Comparison of ENCODE assay signal across 1 cellular context in genomic region chr10:87976101-87976743, GRCh38.
TF ChIP-seq lines count a peak whose summit lies in the region.

No MANE protein-coding gene starts in this region.

TF ChIP-seq in IMR-90, 13 proteins besides CTCF, POLR2A, EP300 and RAD21 (continued from another document):
- peak; percentile 59; the same call in 1 of the 2 replicates for TF ChIP-seq FOS (IDR thresholded peaks at IDR 0.05; ENCODE audit: low read depth, low read length)
- TF ChIP-seq CEBPB (IDR thresholded peaks at IDR 0.05; ENCODE audit: low read depth, low read length), result 0 out of 2 replicates have a peak, but pooled peaks have one; percentile 22
- TF ChIP-seq, protein P1, sequence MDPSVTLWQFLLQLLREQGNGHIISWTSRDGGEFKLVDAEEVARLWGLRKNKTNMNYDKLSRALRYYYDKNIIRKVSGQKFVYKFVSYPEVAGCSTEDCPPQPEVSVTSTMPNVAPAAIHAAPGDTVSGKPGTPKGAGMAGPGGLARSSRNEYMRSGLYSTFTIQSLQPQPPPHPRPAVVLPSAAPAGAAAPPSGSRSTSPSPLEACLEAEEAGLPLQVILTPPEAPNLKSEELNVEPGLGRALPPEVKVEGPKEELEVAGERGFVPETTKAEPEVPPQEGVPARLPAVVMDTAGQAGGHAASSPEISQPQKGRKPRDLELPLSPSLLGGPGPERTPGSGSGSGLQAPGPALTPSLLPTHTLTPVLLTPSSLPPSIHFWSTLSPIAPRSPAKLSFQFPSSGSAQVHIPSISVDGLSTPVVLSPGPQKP (IDR thresholded peaks at IDR 0.05; ENCODE audit: borderline replicate concordance, low read depth, low read length), result no peak
